Comparison of ENCODE assay signal across 8 cellular contexts in genomic region chr6:50815436-50816114, GRCh38. TPM values are rescaled to one million over a fixed set of nuclear protein-coding genes. Genes with fewer than 3 reads are reported as not detected.
A peak's percentile ranks its signal among the peaks of the same experiment; 100 is the strongest.
DNase-seq lines count a peak whose midpoint lies in the region; ATAC-seq, FAIRE-seq and TF ChIP-seq lines count a peak whose summit lies in the region.

No MANE protein-coding gene starts in this region.

- CTCF ChIA-PET in activated CD4-positive, alpha-beta memory T cell treated with anti-CD3 and anti-CD28 coated beads for 36 hours (lab: Charles Lee) = interaction anchor here (0.6 to 0.8 kb wide), 2 partner anchors 9 to 508 kb away, joined by 3 to 4 read pairs; no protein-coding TSS in a partner anchor

- no peak for TF ChIP-seq POLR2A in tibial nerve (IDR thresholded peaks at IDR 0.05)

- peaks cover 50% of the 10 kb centered on the region for H3K27me3 Mint-ChIP-seq in activated CD4-positive, alpha-beta memory T cell treated with anti-CD3 and anti-CD28 coated beads for 36 hours

- peak overlapping the region; percentile 74 for H3K4me3 Mint-ChIP-seq in activated CD4-positive, alpha-beta memory T cell treated with anti-CD3 and anti-CD28 coated beads for 36 hours

- peak overlapping the region; percentile 100 for H2AFZ ChIP-seq in keratinocyte (ENCODE audit: control insufficient read depth, low read length)

- H3K36me3 Mint-ChIP-seq in activated CD4-positive, alpha-beta memory T cell treated with anti-CD3 and anti-CD28 coated beads for 36 hours = no peaks in the 10 kb centered on the region

- dilution Hi-C loops in keratinocyte (cut with MboI; ENCODE audit: extremely low pct_ligation_motif_present, low sequenced_read_pairs) = no loop called here

- peak; percentile 35 for ATAC-seq in GM19351 (IDR thresholded peaks at IDR 0.05; ENCODE audit: unreplicated experiment)
- ATAC-seq in HG03442 (IDR thresholded peaks at IDR 0.05; ENCODE audit: unreplicated experiment) = peak; percentile 36

- 2 to 5% methylated on average over 16 of the region's 16 CpGs for WGBS in tibial nerve, 2 donors

- H3K27ac ChIP-seq in keratinocyte (ENCODE audit: control insufficient read depth, insufficient read depth, low read length) (no peak overlapping the region), tibial nerve (no peak overlapping the region)

- H3K9ac ChIP-seq in keratinocyte (ENCODE audit: control insufficient read depth, extremely low read depth, insufficient read depth, low read length) = peak overlapping the region; percentile 72

- H3K9me3 Mint-ChIP-seq in activated CD4-positive, alpha-beta memory T cell treated with anti-CD3 and anti-CD28 coated beads for 36 hours = no peaks in the 10 kb centered on the region

- H3K9me3 ChIP-seq in keratinocyte (ENCODE audit: control insufficient read depth, low read depth, low read length) (no peaks in the 10 kb centered on the region), tibial nerve (no peaks in the 10 kb centered on the region)

- peaks cover 14% of the 10 kb centered on the region for H3K27me3 ChIP-seq in keratinocyte (ENCODE audit: control insufficient read depth, extremely low read depth, insufficient read depth, low read length)
- peaks cover 4 to 58% of the 10 kb centered on the region in 2 donors for H3K27me3 ChIP-seq in tibial nerve

- DNase-seq in DMS53 (lab: John Stamatoyannopoulos, UW) = peak; percentile 61
- DNase-seq in activated CD4-positive, alpha-beta memory T cell treated with anti-CD3 and anti-CD28 coated beads for 36 hours = no peak
- no peak for DNase-seq in keratinocyte (ENCODE audit: low read depth, low spot score)
- DNase-seq in tibial nerve (ENCODE audit: low spot score in 2 of 2) = no peak
- DNase-seq in NCI-H2227 (lab: John Stamatoyannopoulos, UW; ENCODE audit: unreplicated experiment) = no peak
- DNase-seq in NK-92 (lab: John Stamatoyannopoulos, UW; ENCODE audit: unreplicated experiment) = no peak

- H3K4me1 Mint-ChIP-seq in activated CD4-positive, alpha-beta memory T cell treated with anti-CD3 and anti-CD28 coated beads for 36 hours (ENCODE audit: low read depth) = peaks cover 15% of the 10 kb centered on the region

- no peak for TF ChIP-seq EP300 in tibial nerve (IDR thresholded peaks at IDR 0.05)

- no peak overlapping the region for H3K27ac Mint-ChIP-seq in activated CD4-positive, alpha-beta memory T cell treated with anti-CD3 and anti-CD28 coated beads for 36 hours

- H3K4me3 ChIP-seq in keratinocyte (ENCODE audit: control insufficient read depth in 2 of 3, extremely low read depth in 1 of 3, insufficient read depth in 2 of 3, low read depth in 1 of 3, low read length in 3 of 3) (peak overlapping the region; percentile 57 to 89 (median 81)), tibial nerve (peak overlapping the region; percentile 23 to 49 (median 42))

- H4K20me1 ChIP-seq in keratinocyte (ENCODE audit: control insufficient read depth, extremely low read depth, insufficient read depth, low read length) = no peaks in the 10 kb centered on the region

- no peaks in the 10 kb centered on the region for H3K36me3 ChIP-seq in keratinocyte (ENCODE audit: control insufficient read depth in 2 of 2, extremely low read depth in 1 of 2, insufficient read depth in 2 of 2, low read length in 2 of 2)
- H3K36me3 ChIP-seq in tibial nerve = no peaks in the 10 kb centered on the region

- TF ChIP-seq CTCF in keratinocyte (optimal IDR thresholded peaks at IDR 0.05 in 1 of 3, IDR thresholded peaks at IDR 0.05 in 1 of 3, conservative IDR thresholded peaks at IDR 0.05 in 1 of 3; ENCODE audit: extremely low read depth in 1 of 3, insufficient read depth in 2 of 3, low read length in 3 of 3) (peak in 2 of 3 experiments; percentile 26 to 48), tibial nerve (IDR thresholded peaks at IDR 0.05) (peak in 3 of 5 experiments; percentile 8 to 18 (median 13))

- H3K4me1 ChIP-seq in keratinocyte (ENCODE audit: control insufficient read depth, extremely low read depth, insufficient read depth, low read length) (peaks cover 6% of the 10 kb centered on the region), tibial nerve (peaks cover 0 to 18% (median 2%) of the 10 kb centered on the region in 4 donors)

- FAIRE-seq in keratinocyte (lab: Jason Lieb, UNC) = no peak

- no peaks in the 10 kb centered on the region for H3K79me2 ChIP-seq in keratinocyte (ENCODE audit: control insufficient read depth, insufficient read depth, low read length)

- no peaks in the 10 kb centered on the region for H3K9me1 ChIP-seq in keratinocyte (ENCODE audit: control insufficient read depth, extremely low read depth, insufficient read depth, low read length)

- H3K4me2 ChIP-seq in keratinocyte (ENCODE audit: control insufficient read depth, extremely low read depth, insufficient read depth, low read depth, low read length) = peak overlapping the region; percentile 99

- POLR2A ChIA-PET in activated CD4-positive, alpha-beta memory T cell treated with anti-CD3 and anti-CD28 coated beads for 36 hours (lab: Charles Lee) = no interaction called here

- intact Hi-C loops in activated CD4-positive, alpha-beta memory T cell treated with anti-CD3 and anti-CD28 coated beads for 36 hours (cut with micrococcal nuclease) = loop anchor here (1.0 to 5.0 kb wide), 4 partner anchors 537 to 1234 kb away; no protein-coding TSS in a partner anchor

RNA-seq across cellular contexts. Expression of gene TFAP2B, which starts 3.1 kb away (rescaled TPM):
- not detected for total RNA-seq in activated CD4-positive, alpha-beta memory T cell treated with anti-CD3 and anti-CD28 coated beads for 36 hours
- 0.01 to 0.08 TPM in 2 of 3 replicates, not detected in the other for polyA plus RNA-seq in keratinocyte
- not detected for polyA plus RNA-seq in keratinocyte (2011; ENCODE audit: low read depth)
- not detected in 2 replicates for polyA plus RNA-seq in keratinocyte (2011; cell fraction: cytosol; rRNA removed)
- polyA plus RNA-seq in keratinocyte (2011; cell fraction: nucleus; rRNA removed) = not detected in 2 replicates
- 0.24 TPM in 1 of 2 replicates, not detected in the other for polyA plus RNA-seq in keratinocyte (2012; ENCODE audit: low replicate concordance)
- polyA minus RNA-seq in keratinocyte = 0.43 TPM in 1 of 3 replicates, not detected in the others
- not detected for polyA minus RNA-seq in keratinocyte (2011; cell fraction: cytosol; rRNA and poly(A)+ RNA removed)
- not detected in 2 replicates for polyA minus RNA-seq in keratinocyte (2011; cell fraction: nucleus; rRNA and poly(A)+ RNA removed)
- total RNA-seq in tibial nerve = 1 to 10 TPM in 1 of 4 donors, under 1 TPM in 1, not detected in 2; 0.22 to 1.2 TPM
